ENCODE assay signal across 16 cellular contexts in the genomic region with DNA sequence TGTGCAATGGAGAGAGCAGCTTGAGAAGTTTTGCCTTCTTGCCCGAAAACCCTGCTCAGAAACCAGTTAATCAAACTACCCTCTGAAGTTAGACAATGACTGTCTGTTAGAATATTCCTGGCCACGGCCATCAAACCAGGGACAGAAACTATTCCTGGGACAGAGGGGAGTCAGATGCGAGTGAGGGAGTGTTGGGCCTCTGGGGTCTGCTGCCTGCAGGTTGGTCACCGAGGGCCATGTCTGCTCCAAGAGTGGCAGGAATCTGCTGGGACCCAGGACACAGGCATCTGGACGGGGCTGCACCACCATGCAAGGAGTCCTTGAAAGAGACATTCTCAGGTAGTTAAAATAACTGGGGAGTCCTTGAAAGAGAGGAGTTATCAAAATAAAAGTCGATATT. TPM values are rescaled to one million over a fixed set of nuclear protein-coding genes. Genes with fewer than 3 reads are reported as not detected.
DNase-seq lines count a peak whose midpoint lies in the region; ATAC-seq and TF ChIP-seq lines count a peak whose summit lies in the region.
"Had no signal": no experiment of that assay in that cellular context is flagged by ENCODE, and none has a peak within 500 bp of the region (broad histone marks: within the 10 kb centered on the region; RNA-seq: fewer than 3 reads in every experiment).

No MANE protein-coding gene starts in this region.

- H3K27ac Mint-ChIP-seq in type B pancreatic cell: no peak overlapping the region
- no peak overlapping the region for H3K27ac Mint-ChIP-seq in stimulated activated effector memory CD8-positive, alpha-beta T cell treated with anti-CD3 and anti-CD28 coated beads, Interleukin-12 subunit alpha, Interleukin-12 subunit beta, amount 100 ng/mL, for 72 hours
- H3K27ac Mint-ChIP-seq: CD4-positive, alpha-beta memory T cell had no signal

- H3K9me3 ChIP-seq in RWPE2 (ENCODE audit: severe bottlenecking): no peaks in the 10 kb centered on the region
- H3K9me3 ChIP-seq: BLaER1 had no signal

- no peak overlapping the region for H3K4me3 Mint-ChIP-seq in type B pancreatic cell
- no peak overlapping the region for H3K4me3 Mint-ChIP-seq in stimulated activated effector memory CD8-positive, alpha-beta T cell treated with anti-CD3 and anti-CD28 coated beads, Interleukin-12 subunit alpha, Interleukin-12 subunit beta, amount 100 ng/mL, for 72 hours
- H3K4me3 Mint-ChIP-seq: CD14-positive monocyte; CD4-positive, alpha-beta memory T cell had no signal

- no peak for ATAC-seq in RWPE2 (ENCODE audit: low read depth)
- no peak for ATAC-seq in stimulated activated effector memory CD8-positive, alpha-beta T cell treated with anti-CD3 and anti-CD28 coated beads, Interleukin-12 subunit alpha, Interleukin-12 subunit beta, amount 100 ng/mL, for 72 hours
- ATAC-seq: GM12878 had no signal

- H3K27me3 Mint-ChIP-seq in type B pancreatic cell: peaks cover 6% of the 10 kb centered on the region

- H3K36me3 ChIP-seq in RWPE2 (ENCODE audit: low read depth): no peaks in the 10 kb centered on the region
- H3K36me3 ChIP-seq: BLaER1 had no signal

- H3K4me3 ChIP-seq in RWPE2 (ENCODE audit: severe bottlenecking) (no peak overlapping the region), coronary artery (no peak overlapping the region)
- H3K4me3 ChIP-seq: BLaER1, GM12878 had no signal

- H3K27me3 ChIP-seq in RWPE2 (ENCODE audit: insufficient read depth, poor library complexity, severe bottlenecking): no peaks in the 10 kb centered on the region
- H3K27me3 ChIP-seq: BLaER1 had no signal

- H3K36me3 Mint-ChIP-seq in type B pancreatic cell: no peaks in the 10 kb centered on the region
- H3K36me3 Mint-ChIP-seq in stimulated activated effector memory CD8-positive, alpha-beta T cell treated with anti-CD3 and anti-CD28 coated beads, Interleukin-12 subunit alpha, Interleukin-12 subunit beta, amount 100 ng/mL, for 72 hours: no peaks in the 10 kb centered on the region
- H3K36me3 Mint-ChIP-seq: CD14-positive monocyte; CD4-positive, alpha-beta memory T cell had no signal

- H3K4me1 Mint-ChIP-seq in type B pancreatic cell (ENCODE audit: unreplicated experiment): peaks cover 10% of the 10 kb centered on the region
- no peaks in the 10 kb centered on the region for H3K4me1 Mint-ChIP-seq in stimulated activated effector memory CD8-positive, alpha-beta T cell treated with anti-CD3 and anti-CD28 coated beads, Interleukin-12 subunit alpha, Interleukin-12 subunit beta, amount 100 ng/mL, for 72 hours
- H3K4me1 Mint-ChIP-seq: CD4-positive, alpha-beta memory T cell had no signal

- no peak overlapping the region for H3K27ac ChIP-seq in RWPE2 (ENCODE audit: poor library complexity, severe bottlenecking)
- H3K27ac ChIP-seq in coronary artery: peak overlapping the region; percentile 78 to 80
- H3K27ac ChIP-seq: BLaER1 had no signal

- TF ChIP-seq CTCF in RWPE2 (IDR thresholded peaks at IDR 0.05; ENCODE audit: poor library complexity, severe bottlenecking) (no peak), coronary artery (IDR thresholded peaks at IDR 0.05) (no peak), type B pancreatic cell (conservative IDR thresholded peaks at IDR 0.05) (no peak)

- DNase-seq in RWPE2 (ENCODE audit: low spot score) (peak; percentile 60), coronary artery (ENCODE audit: low spot score) (no peak), type B pancreatic cell (ENCODE audit: extremely low spot score, unreplicated experiment) (peak; percentile 24), NCI-H146 treated with DMSO at 0.1 percent for 48 hours (lab: John Stamatoyannopoulos, UW; ENCODE audit: unreplicated experiment) (no peak), NCI-H2171 treated with DMSO at 0.1 percent for 48 hours (lab: John Stamatoyannopoulos, UW) (no peak)
- DNase-seq in stimulated activated CD8-positive, alpha-beta memory T cell treated with anti-CD3 and anti-CD28 coated beads, Interleukin-4, amount 100 ng/mL, for 48 hours: peak; percentile 13
- DNase-seq in stimulated activated effector memory CD8-positive, alpha-beta T cell treated with anti-CD3 and anti-CD28 coated beads, Interleukin-12 subunit alpha, Interleukin-12 subunit beta, amount 100 ng/mL, for 72 hours (ENCODE audit: low spot score in 2 of 2): no peak
- DNase-seq: ACHN; Calu3; CD4-positive, alpha-beta memory T cell; DND-41; EL; GOT3 had no signal

- no peaks in the 10 kb centered on the region for H3K9me3 Mint-ChIP-seq in type B pancreatic cell
- no peaks in the 10 kb centered on the region for H3K9me3 Mint-ChIP-seq in stimulated activated effector memory CD8-positive, alpha-beta T cell treated with anti-CD3 and anti-CD28 coated beads, Interleukin-12 subunit alpha, Interleukin-12 subunit beta, amount 100 ng/mL, for 72 hours
- H3K9me3 Mint-ChIP-seq: CD14-positive monocyte; CD4-positive, alpha-beta memory T cell had no signal

- peaks cover 26% of the 10 kb centered on the region for H3K4me1 ChIP-seq in RWPE2 (ENCODE audit: insufficient read depth, poor library complexity, severe bottlenecking)

RNA-seq across cellular contexts. Expression of gene EIF2B2, which starts 16.9 kb away (rescaled TPM):
- total RNA-seq in type B pancreatic cell (ENCODE audit: low replicate concordance): 36.5 and 45.0 TPM in 2 replicates

RNA-seq across cellular contexts. Expression of gene PGF, which starts 30.4 kb away (rescaled TPM):
- 8.4 and 16.8 TPM in 2 replicates for total RNA-seq in type B pancreatic cell (ENCODE audit: low replicate concordance)
- total RNA-seq: CD4-positive, alpha-beta memory T cell had no signal

Comparison
In these comparisons a context has a peak if more than half of its experiments do, and no peak if none do; other contexts are left out.
1. DNase-seq: peak in RWPE2 (single experiment), stimulated activated CD8-positive, alpha-beta memory T cell treated with anti-CD3 and anti-CD28 coated beads, Interleukin-4, amount 100 ng/mL, for 48 hours (single experiment) and type B pancreatic cell (single experiment); none in coronary artery (single experiment), NCI-H146 treated with DMSO at 0.1 percent for 48 hours (single experiment), NCI-H2171 treated with DMSO at 0.1 percent for 48 hours (single experiment) and stimulated activated effector memory CD8-positive, alpha-beta T cell treated with anti-CD3 and anti-CD28 coated beads, Interleukin-12 subunit alpha, Interleukin-12 subunit beta, amount 100 ng/mL, for 72 hours (0 of 2).